9 cellular contexts compared by ENCODE assay signal in the genomic region with DNA sequence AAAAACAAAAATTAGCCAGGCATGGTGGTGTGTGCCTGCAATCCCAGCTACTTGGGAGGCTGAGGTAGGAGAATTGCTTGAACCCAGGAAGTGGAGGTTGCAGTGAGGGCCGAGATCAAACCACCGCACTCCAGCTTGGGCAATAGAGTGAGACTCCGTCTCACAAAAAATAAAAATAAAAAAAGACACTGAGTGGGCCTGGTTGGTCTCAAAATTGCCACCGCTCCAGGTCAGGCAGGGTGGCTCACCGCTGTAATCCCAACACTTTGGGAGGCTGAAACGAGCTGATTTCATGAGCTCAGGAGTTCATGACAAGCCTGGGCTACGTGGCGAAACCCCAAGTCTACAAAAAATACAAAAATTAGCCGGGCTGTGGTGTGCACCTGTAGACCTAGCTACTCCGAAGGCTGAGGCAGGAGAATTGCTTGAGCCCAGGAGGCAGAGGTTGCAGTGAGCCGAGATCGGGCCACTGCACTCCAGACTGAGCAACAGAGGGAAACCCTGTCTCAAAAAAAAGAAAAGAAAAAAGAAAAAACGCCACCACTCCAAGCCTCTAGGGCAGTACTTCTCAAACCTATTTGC. TPM values are rescaled to one million over a fixed set of nuclear protein-coding genes. Genes with fewer than 3 reads are reported as not detected.
A peak's percentile ranks its signal among the peaks of the same experiment; 100 is the strongest.
DNase-seq lines count a peak whose midpoint lies in the region; ATAC-seq, FAIRE-seq and TF ChIP-seq lines count a peak whose summit lies in the region.
"Had no signal": no experiment of that assay in that cellular context is flagged by ENCODE, and none has a peak within 500 bp of the region (broad histone marks: within the 10 kb centered on the region; RNA-seq: fewer than 3 reads in every experiment).

No MANE protein-coding gene starts in this region.

- no peak for TF ChIP-seq EP300 in ovary (IDR thresholded peaks at IDR 0.05)

- H4K20me1 ChIP-seq in DND-41 (ENCODE audit: insufficient read depth, low read length) (peaks cover 20% of the 10 kb centered on the region), PC-9 (ENCODE audit: insufficient read depth) (peaks cover 8% of the 10 kb centered on the region; the same call in 1 of the 2 replicates), endothelial cell of umbilical vein (replicated peaks; ENCODE audit: control insufficient read depth, extremely low read depth, insufficient read depth, low read length) (no peaks in the 10 kb centered on the region)

- H3K4me2 ChIP-seq in DND-41 (ENCODE audit: insufficient read depth, low read length) (peak overlapping the region; percentile 89), PC-9 (peak overlapping the region; percentile 84), endothelial cell of umbilical vein (ENCODE audit: insufficient read depth, low read length) (peak overlapping the region; percentile 82)

- H3K9me2 ChIP-seq in PC-9 (ENCODE audit: insufficient read depth), result no peaks in the 10 kb centered on the region

- POLR2A ChIA-PET in PC-9 (lab: Charles Lee; ENCODE audit: unreplicated experiment), result interaction anchor here (0.5 to 1.5 kb wide), 4 partner anchors 11 to 79 kb away, joined by 3 to 22 read pairs (median 6); no protein-coding TSS in a partner anchor
- POLR2A ChIA-PET in endothelial cell of umbilical vein (lab: Charles Lee), result interaction anchor here (0.5 to 0.6 kb wide), 2 partner anchors 81 to 95 kb away, joined by 5 to 15 read pairs; no protein-coding TSS in a partner anchor

- H3K9ac ChIP-seq in DND-41 (ENCODE audit: low read depth, low read length) (peak overlapping the region; percentile 81; the same call in 1 of the 2 replicates), endothelial cell of umbilical vein (replicated peaks; ENCODE audit: extremely low read depth, insufficient read depth, low read length) (no peak overlapping the region)

- peaks cover 34% of the 10 kb centered on the region for H3K4me1 ChIP-seq in DND-41 (ENCODE audit: insufficient read depth, low read length)
- H3K4me1 ChIP-seq in PC-9 (replicated peaks; ENCODE audit: insufficient read depth), result peaks cover 21% of the 10 kb centered on the region
- peaks cover 16% of the 10 kb centered on the region for H3K4me1 ChIP-seq in endothelial cell of umbilical vein (ENCODE audit: control insufficient read depth, extremely low read depth, insufficient read depth, low read length)
- H3K4me1 ChIP-seq in ovary (ENCODE audit: insufficient read depth), result no peaks in the 10 kb centered on the region
- H3K4me1 ChIP-seq: prostate gland had no signal

- CTCF ChIA-PET in PC-9 (lab: Charles Lee), result interaction anchor here (0.7 kb wide), 1 partner anchor 96 kb away, joined by 3 read pairs; no protein-coding TSS in a partner anchor
- CTCF ChIA-PET in endothelial cell of umbilical vein (lab: Charles Lee), result interaction anchor here (0.8 to 5.0 kb wide), 6 partner anchors 30 to 184 kb away, joined by 3 to 142 read pairs (median 3); no protein-coding TSS in a partner anchor

- no peaks in the 10 kb centered on the region for H3K9me1 ChIP-seq in endothelial cell of umbilical vein (replicated peaks; ENCODE audit: control insufficient read depth, extremely low read depth, insufficient read depth, low read length)

- H3K4me3 ChIP-seq in DND-41 (ENCODE audit: low read depth in 1 of 2, low read length in 2 of 2) (peak overlapping the region in 1 of 2 experiments; percentile 98; a peak in 2 of 4 replicates), PC-9 (peak overlapping the region; percentile 67), endothelial cell of umbilical vein (replicated peaks in 1 of 3; ENCODE audit: insufficient read depth in 1 of 3, low read depth in 1 of 3, low read length in 3 of 3) (peak overlapping the region in 1 of 3 experiments; percentile 74), ovary (peak overlapping the region; percentile 91), MG63 (no peak overlapping the region)

- no peak for TF ChIP-seq CTCF in DND-41 (IDR thresholded peaks at IDR 0.05; ENCODE audit: borderline replicate concordance, extremely low read depth, low read length, poor library complexity, severe bottlenecking)
- no peak for TF ChIP-seq CTCF in PC-9 (conservative IDR thresholded peaks at IDR 0.05)
- no peak for TF ChIP-seq CTCF in endothelial cell of umbilical vein (IDR thresholded peaks at IDR 0.05; ENCODE audit: extremely low read depth in 1 of 2, insufficient read depth in 1 of 2, low read depth in 1 of 2, low read length in 2 of 2)
- no peak for TF ChIP-seq CTCF in ovary (IDR thresholded peaks at IDR 0.05)

- H2AFZ ChIP-seq in DND-41 (ENCODE audit: low read depth, low read length) (no peak overlapping the region), PC-9 (no peak overlapping the region), endothelial cell of umbilical vein (ENCODE audit: low read depth, low read length) (no peak overlapping the region)

- no peak for ATAC-seq in DND-41 (ENCODE audit: insufficient read depth, low read depth)
- no peak for ATAC-seq in GM18867 (IDR thresholded peaks at IDR 0.05; ENCODE audit: unreplicated experiment)
- no peak for ATAC-seq in HG03520 (IDR thresholded peaks at IDR 0.05; ENCODE audit: unreplicated experiment)

- WGBS in ovary, 3 donors, result 92 to 94% (median 93%) methylated on average over 13 of the region's 13 CpGs

- H3K9me3 ChIP-seq in DND-41 (ENCODE audit: insufficient read depth, low read length, severe bottlenecking) (no peaks in the 10 kb centered on the region), PC-9 (ENCODE audit: insufficient read depth, low read depth) (no peaks in the 10 kb centered on the region), endothelial cell of umbilical vein (replicated peaks; ENCODE audit: control insufficient read depth, insufficient read depth, low read length) (no peaks in the 10 kb centered on the region), ovary (no peaks in the 10 kb centered on the region), MG63 (peaks cover 6% of the 10 kb centered on the region; the same call in 1 of the 2 replicates)
- H3K9me3 ChIP-seq: prostate gland had no signal

- H3K27ac ChIP-seq in DND-41 (ENCODE audit: low read length) (peak overlapping the region; percentile 70; the same call in 1 of the 2 replicates), PC-9 (peak overlapping the region; percentile 65), endothelial cell of umbilical vein (ENCODE audit: insufficient read depth, low read depth, low read length) (no peak overlapping the region), ovary (no peak overlapping the region)
- H3K27ac ChIP-seq: prostate gland had no signal

- TF ChIP-seq POLR2A in endothelial cell of umbilical vein (IDR thresholded peaks at IDR 0.05; ENCODE audit: low read depth, low read length) (no peak), ovary (IDR thresholded peaks at IDR 0.05) (no peak)

- BruUV-seq in PC-9 (replicated peaks; lab: Mats Ljungman, UMichigan) (TSS peak; percentile 30), endothelial cell of umbilical vein (replicated peaks; lab: Mats Ljungman, UMichigan) (TSS peak; percentile 17)

- H3K27me3 ChIP-seq in DND-41 (ENCODE audit: insufficient read depth, low read length, poor library complexity), result peaks cover 6% of the 10 kb centered on the region
- no peaks in the 10 kb centered on the region for H3K27me3 ChIP-seq in PC-9 (ENCODE audit: insufficient read depth, low read depth)
- H3K27me3 ChIP-seq in endothelial cell of umbilical vein (ENCODE audit: control insufficient read depth in 2 of 2, insufficient read depth in 2 of 2, low read length in 2 of 2), result peaks cover 0 to 2% of the 10 kb centered on the region in 2 experiments
- H3K27me3 ChIP-seq in ovary, result no peaks in the 10 kb centered on the region
- no peaks in the 10 kb centered on the region for H3K27me3 ChIP-seq in MG63

- dilution Hi-C loops in endothelial cell of umbilical vein (cut with MboI; ENCODE audit: extremely low pct_ligation_motif_present, low sequenced_read_pairs), result no loop called here

- peaks cover 56% of the 10 kb centered on the region for H3K79me2 ChIP-seq in DND-41 (ENCODE audit: insufficient read depth, low read length)
- H3K79me2 ChIP-seq in PC-9 (ENCODE audit: low read depth), result peaks cover 53% of the 10 kb centered on the region
- peaks cover 15% of the 10 kb centered on the region for H3K79me2 ChIP-seq in endothelial cell of umbilical vein (ENCODE audit: control insufficient read depth, insufficient read depth, low read length)

- DNase-seq in DND-41 (no peak), PC-9 (no peak), endothelial cell of umbilical vein (ENCODE audit: low read depth, low spot score) (no peak), ovary (peak in 1 of 5 donors; percentile 11), MG63 (no peak), iPS-NIHi11 (ENCODE audit: low spot score) (no peak)

- H3F3A ChIP-seq in PC-9 (ENCODE audit: insufficient read depth, low read depth), result peaks cover 25% of the 10 kb centered on the region; the same call in 1 of the 2 replicates

- FAIRE-seq in endothelial cell of umbilical vein (lab: Jason Lieb, UNC), result no peak

- H3K36me3 ChIP-seq in DND-41 (ENCODE audit: insufficient read depth, low read length), result peaks cover 3% of the 10 kb centered on the region; the same call in 1 of the 2 replicates
- H3K36me3 ChIP-seq in PC-9 (ENCODE audit: low read depth), result no peaks in the 10 kb centered on the region
- H3K36me3 ChIP-seq in endothelial cell of umbilical vein (ENCODE audit: control insufficient read depth in 2 of 2, extremely low read depth in 1 of 2, insufficient read depth in 2 of 2, low read length in 2 of 2), result no peaks in the 10 kb centered on the region
- H3K36me3 ChIP-seq in ovary, result no peaks in the 10 kb centered on the region
- H3K36me3 ChIP-seq in MG63, result peaks cover 7% of the 10 kb centered on the region; the same call in 1 of the 2 replicates
- H3K36me3 ChIP-seq: prostate gland had no signal

- intact Hi-C loops in PC-9 (cut with micrococcal nuclease; ENCODE audit: unreplicated experiment) (loop anchor here (5.0 kb wide), 2 partner anchors 134 to 266 kb away; partner anchors contain the start of gene SH3PXD2B), endothelial cell of umbilical vein (cut with micrococcal nuclease) (loop anchor here (5.0 kb wide), 2 partner anchors 44 to 266 kb away; partner anchors contain the start of gene SH3PXD2B), ovary (cut with DNase I) (loop anchor here (5.0 to 10.0 kb wide), 5 partner anchors 74 to 771 kb away; partner anchors contain the start of genes FGF18 (in 1 of the 4) and UBTD2 (in 1 of the 4))

RNA-seq across cellular contexts. Expression of gene STK10, which starts 1.8 kb away (rescaled TPM):
- 23.3 and 31.5 TPM in 2 replicates for total RNA-seq in PC-9 (2021)
- total RNA-seq in endothelial cell of umbilical vein, result 47.2 and 57.9 TPM in 2 replicates
- polyA plus RNA-seq in endothelial cell of umbilical vein, result 16.9 and 17.9 TPM in 2 replicates
- polyA plus RNA-seq in endothelial cell of umbilical vein (2011; cell fraction: cytosol; rRNA removed), result 11.2 and 12.3 TPM in 2 replicates
- polyA plus RNA-seq in endothelial cell of umbilical vein (2011; cell fraction: nucleus; rRNA removed), result 41.5 and 48.7 TPM in 2 replicates
- polyA plus RNA-seq in endothelial cell of umbilical vein (2012), result 19.2 and 19.5 TPM in 2 replicates
- polyA minus RNA-seq in endothelial cell of umbilical vein, result 40.4 and 49.6 TPM in 2 replicates
- 13.5 TPM for polyA minus RNA-seq in endothelial cell of umbilical vein (2011; cell fraction: cytosol; rRNA and poly(A)+ RNA removed)
- 42.8 and 54.3 TPM in 2 replicates for polyA minus RNA-seq in endothelial cell of umbilical vein (2011; cell fraction: nucleus; rRNA and poly(A)+ RNA removed)
- total RNA-seq in ovary, result 10 to 100 TPM in 4 of 7 donors, 1 to 10 TPM in 3; 7.6 to 15.5 (median 10.0) TPM
- polyA plus RNA-seq in ovary, result 1 to 10 TPM; 5.4 to 8.9 TPM
- 8.0 and 8.4 TPM in 2 replicates for total RNA-seq in MG63 (2014; rRNA removed; shearing (Covaris generic); ENCODE audit: low replicate concordance)

RNA-seq across cellular contexts. Expression of gene EFCAB9, which starts 7.8 kb away (rescaled TPM):
- total RNA-seq in PC-9 (2021), result not detected in 2 replicates
- not detected in 2 replicates for total RNA-seq in endothelial cell of umbilical vein
- not detected in 2 replicates for polyA plus RNA-seq in endothelial cell of umbilical vein
- polyA plus RNA-seq in endothelial cell of umbilical vein (2011; cell fraction: cytosol; rRNA removed), result not detected in 2 replicates
- not detected in 2 replicates for polyA plus RNA-seq in endothelial cell of umbilical vein (2011; cell fraction: nucleus; rRNA removed)
- polyA plus RNA-seq in endothelial cell of umbilical vein (2012), result not detected in 2 replicates
- not detected in 2 replicates for polyA minus RNA-seq in endothelial cell of umbilical vein
- not detected for polyA minus RNA-seq in endothelial cell of umbilical vein (2011; cell fraction: cytosol; rRNA and poly(A)+ RNA removed)
- polyA minus RNA-seq in endothelial cell of umbilical vein (2011; cell fraction: nucleus; rRNA and poly(A)+ RNA removed), result not detected in 2 replicates
- total RNA-seq in ovary, result not detected
- polyA plus RNA-seq in ovary, result not detected
- not detected in 2 replicates for total RNA-seq in MG63 (2014; rRNA removed; shearing (Covaris generic); ENCODE audit: low replicate concordance)
- total RNA-seq: prostate gland had no signal

Comparison
In these comparisons a context has a peak if more than half of its experiments do, and no peak if none do; other contexts are left out.
1. H3K27ac ChIP-seq: peak in DND-41 (single experiment) and PC-9 (single experiment); none in endothelial cell of umbilical vein (single experiment) and ovary (0 of 2).
2. Peak in every context shown above with its lines, with median percentiles within 50 percentile points of each other: H3K4me2 ChIP-seq.